9 cellular contexts compared by ENCODE assay signal in genomic region chr3:117898722-117899121, GRCh38.
DNase-seq lines count a peak whose midpoint lies in the region; ATAC-seq, FAIRE-seq and TF ChIP-seq lines count a peak whose summit lies in the region.
"Had no signal": no experiment of that assay in that cellular context is flagged by ENCODE, and none has a peak within 500 bp of the region (broad histone marks: within the 10 kb centered on the region; RNA-seq: fewer than 3 reads in every experiment).

No MANE protein-coding gene starts in this region.

- H3K4me1 Mint-ChIP-seq in mesothelial cell of epicardium, result no peaks in the 10 kb centered on the region

- intact Hi-C loops in left lung (cut with DNase I), result no loop called here

- no peak overlapping the region for H3K4me2 ChIP-seq in SU-DHL-6 (ENCODE audit: low read depth, low read length, poor library complexity, severe bottlenecking)

- H3K4me3 ChIP-seq in SU-DHL-6 (ENCODE audit: insufficient read depth, low read length, poor library complexity, severe bottlenecking) (no peak overlapping the region), H7 (ENCODE audit: insufficient read depth, low read depth, low read length) (no peak overlapping the region), left lung (no peak overlapping the region)

- H3K79me2 ChIP-seq in SU-DHL-6 (ENCODE audit: insufficient read depth, low read length), result no peaks in the 10 kb centered on the region

- peaks cover 21% of the 10 kb centered on the region for H3K9me3 Mint-ChIP-seq in mesothelial cell of epicardium

- H2AFZ ChIP-seq in SU-DHL-6 (ENCODE audit: low read depth, low read length, severe bottlenecking), result no peak overlapping the region

- H3K27ac ChIP-seq in SU-DHL-6 (ENCODE audit: low read depth, low read length) (no peak overlapping the region), left lung (no peak overlapping the region)

- H3K9ac ChIP-seq in SU-DHL-6 (ENCODE audit: low read length), result no peak overlapping the region

- no peaks in the 10 kb centered on the region for H3K4me1 ChIP-seq in left lung

- no peaks in the 10 kb centered on the region for H3K27me3 Mint-ChIP-seq in mesothelial cell of epicardium (ENCODE audit: low read depth)
- H3K27me3 Mint-ChIP-seq: dendritic cell treated with granulocyte-macrophage colony-stimulating factor and Interleukin-4, amounts not matched to agents 40 ng/mL and 50 ng/mL, for 4 days had no signal

- peak; percentile 53 for FAIRE-seq in GM18507 (lab: Jason Lieb, UNC)

- no peaks in the 10 kb centered on the region for H3K9me2 ChIP-seq in SU-DHL-6 (replicated peaks; ENCODE audit: insufficient read depth, low read length)

- DNase-seq in GM18507 (ENCODE audit: extremely low spot score, insufficient read length, low read depth) (no peak), mesothelial cell of epicardium (ENCODE audit: low spot score in 2 of 2, unreplicated experiment in 2 of 2) (no peak), H7 (no peak), left lung (no peak), pons (ENCODE audit: low spot score) (no peak)
- no peak for DNase-seq in activated naive CD4-positive, alpha-beta T cell (lab: John Stamatoyannopoulos, UW)

- H3K36me3 ChIP-seq in SU-DHL-6 (ENCODE audit: low read length) (no peaks in the 10 kb centered on the region), H7 (replicated peaks; ENCODE audit: control insufficient read depth, insufficient read depth, low read length) (no peaks in the 10 kb centered on the region), left lung (no peaks in the 10 kb centered on the region)

- H4K20me1 ChIP-seq in SU-DHL-6 (ENCODE audit: low read depth, low read length), result no peaks in the 10 kb centered on the region

- ATAC-seq in HG02885 (IDR thresholded peaks at IDR 0.05; ENCODE audit: poor library complexity, unreplicated experiment) (peak; percentile 89), left lung (no peak)

- peaks cover 4% of the 10 kb centered on the region for H3K36me3 Mint-ChIP-seq in mesothelial cell of epicardium

- H3K27me3 ChIP-seq in SU-DHL-6 (ENCODE audit: low read length) (no peaks in the 10 kb centered on the region), H7 (ENCODE audit: control insufficient read depth, insufficient read depth, low read length) (no peaks in the 10 kb centered on the region), left lung (no peaks in the 10 kb centered on the region)

- TF ChIP-seq CTCF in SU-DHL-6 (IDR thresholded peaks at IDR 0.05; ENCODE audit: insufficient read depth, low read length, poor library complexity, severe bottlenecking) (peak; percentile 20), mesothelial cell of epicardium (IDR thresholded peaks at IDR 0.05; ENCODE audit: unreplicated experiment) (peak; percentile 32), left lung (IDR thresholded peaks at IDR 0.05) (no peak)

- no peaks in the 10 kb centered on the region for H3F3A ChIP-seq in SU-DHL-6 (ENCODE audit: insufficient read depth)

- H3K9me3 ChIP-seq in SU-DHL-6 (ENCODE audit: insufficient read depth, low read length) (no peaks in the 10 kb centered on the region), left lung (peaks cover 0 to 10% of the 10 kb centered on the region in 2 donors)

- H3K27ac Mint-ChIP-seq in mesothelial cell of epicardium, result no peak overlapping the region
- H3K27ac Mint-ChIP-seq: dendritic cell treated with granulocyte-macrophage colony-stimulating factor and Interleukin-4, amounts not matched to agents 40 ng/mL and 50 ng/mL, for 4 days had no signal

- no peak overlapping the region for H3K4me3 Mint-ChIP-seq in mesothelial cell of epicardium
- H3K4me3 Mint-ChIP-seq: dendritic cell treated with granulocyte-macrophage colony-stimulating factor and Interleukin-4, amounts not matched to agents 40 ng/mL and 50 ng/mL, for 4 days had no signal

Comparison
In these comparisons a context has a peak if more than half of its experiments do, and no peak if none do; other contexts are left out.
1. CTCF ChIP-seq: peak in SU-DHL-6 (single experiment) and mesothelial cell of epicardium (single experiment); none in left lung (0 of 2).